Comparison of ENCODE assay signal across 8 cellular contexts in the genomic region with DNA sequence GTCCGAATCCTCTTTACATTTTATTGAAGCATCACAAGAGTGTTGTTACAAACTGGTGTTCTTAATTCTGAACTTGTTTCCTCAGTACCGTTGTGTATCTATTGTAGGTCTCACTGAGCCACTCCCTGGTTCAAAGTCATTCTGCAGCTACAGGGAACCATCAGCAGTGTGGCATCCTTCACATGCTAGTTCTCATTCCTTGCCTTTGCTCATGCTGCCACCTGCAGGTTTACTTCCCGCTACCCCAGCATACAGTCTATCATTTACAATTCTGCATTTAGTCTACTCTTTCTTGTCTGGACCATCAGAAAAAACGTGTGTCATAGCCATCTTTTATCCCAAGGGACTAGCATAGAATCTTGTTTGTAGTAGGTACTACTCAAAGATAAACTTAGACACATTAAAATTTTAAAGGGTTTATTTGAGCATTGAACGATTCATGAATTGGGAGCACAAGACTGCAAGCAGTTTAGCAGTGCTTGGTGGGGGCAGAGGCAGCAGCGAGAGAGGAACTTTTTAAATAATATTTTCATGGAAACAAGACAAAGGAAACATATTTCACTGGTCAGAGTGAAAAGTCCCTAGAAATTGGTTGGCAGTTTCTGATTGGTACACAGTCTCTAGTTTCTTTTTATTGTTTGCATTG.
DNase-seq lines count a peak whose midpoint lies in the region; ATAC-seq and TF ChIP-seq lines count a peak whose summit lies in the region.

No MANE protein-coding gene starts in this region.

- H3K27me3 ChIP-seq in mesendoderm (ENCODE audit: insufficient read depth, low read length, poor library complexity) = no peaks in the 10 kb centered on the region

- H3K4me1 Mint-ChIP-seq in chondrocyte (ENCODE audit: low read depth) = no peaks in the 10 kb centered on the region

- no peak overlapping the region for H2BK15ac ChIP-seq in mesendoderm (replicated peaks; ENCODE audit: low read depth)

- H3K23ac ChIP-seq in mesendoderm (ENCODE audit: low read length) = no peak overlapping the region

- H2AK5ac ChIP-seq in mesendoderm (ENCODE audit: low read length) = no peak overlapping the region

- ATAC-seq in Right ventricle myocardium inferior (no peak), Right ventricle myocardium superior (ENCODE audit: poor library complexity) (no peak), HG03460 (IDR thresholded peaks at IDR 0.05; ENCODE audit: unreplicated experiment) (peak; percentile 61), HG03354 (IDR thresholded peaks at IDR 0.05; ENCODE audit: poor library complexity, severe bottlenecking, unreplicated experiment) (no peak)

- H3K4ac ChIP-seq in mesendoderm (ENCODE audit: low read depth, low read length) = no peak overlapping the region

- no peak overlapping the region for H4K8ac ChIP-seq in mesendoderm (ENCODE audit: low read depth, low read length)

- H3K4me3 ChIP-seq in mesendoderm (ENCODE audit: low read length) = no peak overlapping the region

- no peaks in the 10 kb centered on the region for H3K79me2 ChIP-seq in mesendoderm (ENCODE audit: control insufficient read depth, insufficient read depth, low read length)

- no peaks in the 10 kb centered on the region for H3K79me1 ChIP-seq in mesendoderm (ENCODE audit: low read length)

- peaks cover 12% of the 10 kb centered on the region for H3K27me3 Mint-ChIP-seq in chondrocyte (ENCODE audit: low read depth)

- intact Hi-C loops in Right ventricle myocardium inferior (cut with DNase I) = no loop called here
- intact Hi-C loops in Right ventricle myocardium superior (cut with DNase I) = no loop called here

- no peaks in the 10 kb centered on the region for H3K4me1 ChIP-seq in mesendoderm (ENCODE audit: control insufficient read depth, low read depth, low read length)

- no CpG with 5 or more reads among the region's 6 CpGs for WGBS in mesendoderm (ENCODE audit: extremely low coverage, insufficient coverage, low lambda C conversion rate)

- no peaks in the 10 kb centered on the region for H3K36me3 Mint-ChIP-seq in chondrocyte (ENCODE audit: low read depth)

- H3K9ac ChIP-seq in mesendoderm (ENCODE audit: low read length) = no peak overlapping the region

- H3K27ac ChIP-seq in mesendoderm (ENCODE audit: low read depth, low read length) = no peak overlapping the region

- no peak overlapping the region for H3K18ac ChIP-seq in mesendoderm (ENCODE audit: low read length)

- no peaks in the 10 kb centered on the region for H3K9me3 Mint-ChIP-seq in chondrocyte (ENCODE audit: low read depth)

- no peak overlapping the region for H4K5ac ChIP-seq in mesendoderm (ENCODE audit: low read length)

- no peak overlapping the region for H3K4me3 Mint-ChIP-seq in chondrocyte (ENCODE audit: unreplicated experiment)

- H2BK5ac ChIP-seq in mesendoderm (ENCODE audit: low read length) = no peak overlapping the region

- no peaks in the 10 kb centered on the region for H3K36me3 ChIP-seq in mesendoderm (ENCODE audit: control insufficient read depth, insufficient read depth, low read length)

- DNase-seq in Right ventricle myocardium inferior (ENCODE audit: missing footprints) (peak; percentile 5), Right ventricle myocardium superior (no peak), NCI-H774 (lab: John Stamatoyannopoulos, UW) (peak; percentile 11), chondrocyte (ENCODE audit: low spot score) (no peak), mesendoderm (peak; percentile 77)
- no peak for DNase-seq in stimulated activated CD4-positive, alpha-beta T cell treated with anti-CD3 and anti-CD28 coated beads, Interleukin-2, amount 100 ng/mL, for 48 hours

- no peak overlapping the region for H3K4me2 ChIP-seq in mesendoderm (ENCODE audit: low read length)

- H2BK120ac ChIP-seq in mesendoderm (ENCODE audit: low read depth, low read length) = no peak overlapping the region

- peak; percentile 81 for TF ChIP-seq CTCF in chondrocyte (IDR thresholded peaks at IDR 0.05)

- no peak overlapping the region for H3K56ac ChIP-seq in mesendoderm (ENCODE audit: low read length)

- H3K27ac Mint-ChIP-seq in chondrocyte (ENCODE audit: unreplicated experiment) = no peak overlapping the region

Comparison
In these comparisons a context has a peak if more than half of its experiments do, and no peak if none do; other contexts are left out.
1. DNase-seq: peak in Right ventricle myocardium inferior (single experiment), NCI-H774 (single experiment) and mesendoderm (single experiment); none in Right ventricle myocardium superior (single experiment), chondrocyte (single experiment) and stimulated activated CD4-positive, alpha-beta T cell treated with anti-CD3 and anti-CD28 coated beads, Interleukin-2, amount 100 ng/mL, for 48 hours (0 of 2).